18 cellular contexts compared by ENCODE assay signal in the genomic region with DNA sequence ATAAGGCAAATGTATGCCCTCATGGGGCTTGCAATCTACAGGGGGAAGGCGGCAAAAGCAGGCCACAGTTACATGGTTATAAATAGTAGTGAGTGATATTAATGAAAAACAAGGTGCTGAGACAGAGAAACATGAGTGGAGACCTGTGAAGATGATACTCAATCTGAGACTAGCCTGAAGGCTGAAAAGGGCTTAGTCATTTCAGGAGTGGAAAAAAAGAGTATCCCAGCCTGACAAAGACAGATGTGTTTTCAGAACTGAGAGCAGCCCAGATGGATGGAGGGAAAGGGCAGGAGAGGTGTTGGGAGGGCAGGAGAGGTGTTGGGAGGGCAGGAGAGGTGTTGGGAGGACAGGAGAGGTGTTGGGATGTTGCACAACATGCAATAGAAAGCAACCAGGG.
"Had no signal": no experiment of that assay in that cellular context is flagged by ENCODE, and none has a peak within 500 bp of the region (broad histone marks: within the 10 kb centered on the region; RNA-seq: fewer than 3 reads in every experiment).

No MANE protein-coding gene starts in this region.

- DNase-seq: activated CD4-positive, alpha-beta T cell treated with anti-CD3 and anti-CD28 coated beads, Interleukin-2, amount 50 U/mL, for 4 hours; activated CD4-positive, CD25-positive, alpha-beta regulatory T cell; activated CD8-positive, alpha-beta memory T cell treated with anti-CD3 and anti-CD28 coated beads, Interleukin-2, amount 10 ng/mL, durations not matched to agents 7 days and 5 days; activated effector memory CD4-positive, alpha-beta T cell treated with anti-CD3 and anti-CD28 coated beads, Interleukin-2, amount 50 U/mL, for 16 hours; activated T-cell treated with anti-CD3 and anti-CD28 coated beads, Interleukin-2, amount 50 U/mL, for 24 hours; anterior cingulate cortex; cerebellar nuclear complex; effector CD8-positive, alpha-beta T cell; foreskin fibroblast; kidney glomerular epithelial cell; left ventricle myocardium superior; mesendoderm; natural killer cell; stimulated activated naive CD4-positive, alpha-beta T cell; T-helper 2 cell; transverse colon had no signal

- H3K4me3 ChIP-seq: transverse colon had no signal

- H3K4me1 ChIP-seq: transverse colon had no signal

- H3K27me3 Mint-ChIP-seq: activated CD8-positive, alpha-beta memory T cell treated with anti-CD3 and anti-CD28 coated beads, Interleukin-2, amount 10 ng/mL, durations not matched to agents 7 days and 5 days; activated naive CD8-positive, alpha-beta T cell; activated T-cell treated with anti-CD3 and anti-CD28 coated beads, Interleukin-2, amount 50 U/mL, for 24 hours had no signal

- ATAC-seq: activated CD8-positive, alpha-beta memory T cell treated with anti-CD3 and anti-CD28 coated beads, Interleukin-2, amount 10 ng/mL, durations not matched to agents 7 days and 5 days; left ventricle myocardium superior; natural killer cell had no signal

- H3K4me3 Mint-ChIP-seq: activated CD8-positive, alpha-beta memory T cell treated with anti-CD3 and anti-CD28 coated beads, Interleukin-2, amount 10 ng/mL, durations not matched to agents 7 days and 5 days; activated naive CD8-positive, alpha-beta T cell; activated T-cell treated with anti-CD3 and anti-CD28 coated beads, Interleukin-2, amount 50 U/mL, for 24 hours; natural killer cell had no signal

- H3K4me1 Mint-ChIP-seq: activated CD8-positive, alpha-beta memory T cell treated with anti-CD3 and anti-CD28 coated beads, Interleukin-2, amount 10 ng/mL, durations not matched to agents 7 days and 5 days; natural killer cell had no signal

- H3K27ac ChIP-seq: neutrophil, transverse colon had no signal

- H3K27ac Mint-ChIP-seq: activated CD8-positive, alpha-beta memory T cell treated with anti-CD3 and anti-CD28 coated beads, Interleukin-2, amount 10 ng/mL, durations not matched to agents 7 days and 5 days; activated naive CD8-positive, alpha-beta T cell; activated T-cell treated with anti-CD3 and anti-CD28 coated beads, Interleukin-2, amount 50 U/mL, for 24 hours; natural killer cell had no signal

- H3K36me3 ChIP-seq: neutrophil, transverse colon had no signal

- H3K36me3 Mint-ChIP-seq: activated CD8-positive, alpha-beta memory T cell treated with anti-CD3 and anti-CD28 coated beads, Interleukin-2, amount 10 ng/mL, durations not matched to agents 7 days and 5 days had no signal

- H3K27me3 ChIP-seq: neutrophil, transverse colon had no signal

- H3K9me3 ChIP-seq: neutrophil, transverse colon had no signal
